19 cellular contexts compared by ENCODE assay signal in the genomic region with DNA sequence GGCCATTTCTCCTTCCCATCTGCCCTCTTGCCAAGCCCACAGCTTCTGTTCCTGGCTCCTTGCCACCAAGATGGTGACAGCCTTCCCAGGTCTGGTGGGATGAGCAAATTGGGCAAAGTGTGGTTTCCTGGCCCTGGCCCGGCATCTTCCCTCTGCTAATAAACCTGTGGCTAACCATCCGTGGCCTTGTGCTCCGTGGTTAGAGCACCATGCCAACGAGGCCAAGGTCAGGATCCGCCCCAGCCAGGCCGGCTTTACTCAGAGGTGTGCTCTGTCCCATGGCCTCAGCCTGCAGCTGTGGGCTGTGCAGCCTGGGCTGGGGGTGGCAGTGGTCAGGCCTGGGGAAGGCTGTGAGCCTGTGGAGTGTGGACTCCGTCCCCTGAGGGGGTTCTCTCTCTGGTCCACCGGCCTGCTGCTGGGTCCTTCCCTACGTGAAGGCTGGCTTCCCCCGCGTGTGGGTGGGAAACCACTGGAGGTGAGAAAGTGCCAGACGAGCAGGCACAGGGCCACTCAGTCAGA.
A peak's percentile ranks its signal among the peaks of the same experiment; 100 is the strongest.
DNase-seq lines count a peak whose midpoint lies in the region; ATAC-seq, FAIRE-seq and TF ChIP-seq lines count a peak whose summit lies in the region.
"Had no signal": no experiment of that assay in that cellular context is flagged by ENCODE, and none has a peak within 500 bp of the region (broad histone marks: within the 10 kb centered on the region; RNA-seq: fewer than 3 reads in every experiment).

No MANE protein-coding gene starts in this region.

- peaks cover 0 to 36% (median 6%) of the 10 kb centered on the region in 7 donors for H3K27me3 ChIP-seq in spleen (replicated peaks in 1 of 7)
- H3K27me3 ChIP-seq: colonic mucosa had no signal

- intact Hi-C loops in kidney (cut with DNase I) (no loop called here), spleen (cut with DNase I; ENCODE audit: low total_unique reads) (no loop called here)

- H3K36me3 ChIP-seq in kidney (ENCODE audit: control insufficient read depth in 1 of 2, insufficient read depth in 2 of 2, low read length in 2 of 2) (no peaks in the 10 kb centered on the region), spleen (no peaks in the 10 kb centered on the region)
- H3K36me3 ChIP-seq: colonic mucosa, WERI-Rb-1 had no signal

- peak; percentile 23 for DNase-seq in DMS 273 (lab: John Stamatoyannopoulos, UW; ENCODE audit: unreplicated experiment)
- no peak for DNase-seq in DMS 273 treated with DMSO at 0.1 percent for 48 hours (lab: John Stamatoyannopoulos, UW)
- peak; percentile 51 for DNase-seq in OCI-M1 (lab: John Stamatoyannopoulos, UW)
- peak; percentile 80 for DNase-seq in kidney
- peak; percentile 67 for DNase-seq in spleen
- no peak for DNase-seq in C1 segment of cervical spinal cord (lab: John Stamatoyannopoulos, UW)
- DNase-seq in activated CD8-positive, alpha-beta memory T cell treated with anti-CD3 and anti-CD28 coated beads for 24 hours = no peak
- DNase-seq: activated effector memory CD4-positive, alpha-beta T cell treated with anti-CD3 and anti-CD28 coated beads, Interleukin-2, amount 50 U/mL, for 16 hours; colonic mucosa; mesenchymal stem cell; NCI-H1694 treated with DMSO at 0.1 percent for 48 hours; NCI-H510A treated with DMSO at 0.1 percent for 48 hours; SK-N-SH had no signal

- no peak overlapping the region for H3K9ac ChIP-seq in kidney (ENCODE audit: low read length in 2 of 2)
- H3K9ac ChIP-seq: KMS-11, SK-N-SH had no signal

- TF ChIP-seq POLR2A in spleen (IDR thresholded peaks at IDR 0.05) = no peak

- H3K4me1 ChIP-seq in kidney (ENCODE audit: control insufficient read depth in 1 of 2, insufficient read depth in 1 of 2, low read depth in 1 of 2, low read length in 2 of 2) (peaks cover 0 to 7% of the 10 kb centered on the region in 2 donors), spleen (peaks cover 0 to 16% (median 7%) of the 10 kb centered on the region in 6 donors)
- H3K4me1 ChIP-seq: colonic mucosa had no signal

- H3K4me3 ChIP-seq in kidney (ENCODE audit: low read length in 2 of 2) (no peak overlapping the region), spleen (no peak overlapping the region)
- H3K4me3 ChIP-seq: colonic mucosa had no signal

- no peak for FAIRE-seq in kidney (lab: Jason Lieb, UNC)
- FAIRE-seq: astrocyte had no signal

- TF ChIP-seq CTCF in kidney (IDR thresholded peaks at IDR 0.05; ENCODE audit: borderline replicate concordance, extremely low read depth, insufficient read depth) (no peak), spleen (IDR thresholded peaks at IDR 0.05 in 8 of 11, conservative IDR thresholded peaks at IDR 0.05 in 3 of 11) (no peak)

- ATAC-seq in GM21723 (IDR thresholded peaks at IDR 0.05; ENCODE audit: unreplicated experiment) = no peak
- ATAC-seq: stimulated activated memory B cell treated with anti-CD40 and anti-IgM and Interleukin-4, amounts not matched to agents 10 μg/mL and 1 μg/mL and 100 μg/mL, for 72 hours had no signal

- H3K9me3 ChIP-seq in kidney (ENCODE audit: control insufficient read depth in 1 of 2, low read length in 2 of 2) (no peaks in the 10 kb centered on the region), spleen (no peaks in the 10 kb centered on the region)
- H3K9me3 ChIP-seq: colonic mucosa, SK-N-SH had no signal

- WGBS in spleen, 5 donors = 47 to 61% (median 52%) methylated on average over 7 to 12 of the region's 12 CpGs

- H3K27ac ChIP-seq in kidney (ENCODE audit: low read depth in 2 of 2, low read length in 2 of 2) = no peak overlapping the region
- no peak overlapping the region for H3K27ac ChIP-seq in spleen
- H3K27ac ChIP-seq: 22Rv1, colonic mucosa, KMS-11, WERI-Rb-1 had no signal

Comparison
In these comparisons a context has a peak if more than half of its experiments do, and no peak if none do; other contexts are left out.
1. DNase-seq: peak in DMS 273 (single experiment), OCI-M1 (single experiment), kidney (single experiment) and spleen (single experiment); none in DMS 273 treated with DMSO at 0.1 percent for 48 hours (single experiment), C1 segment of cervical spinal cord (0 of 14) and activated CD8-positive, alpha-beta memory T cell treated with anti-CD3 and anti-CD28 coated beads for 24 hours (single experiment).